ENCODE assay signal across 8 cellular contexts in genomic region chr2:199739413-199740110, GRCh38.
DNase-seq lines count a peak whose midpoint lies in the region; ATAC-seq, FAIRE-seq and TF ChIP-seq lines count a peak whose summit lies in the region.

No MANE protein-coding gene starts in this region.

- ATAC-seq in HG03439 (IDR thresholded peaks at IDR 0.05; ENCODE audit: unreplicated experiment) (peak; percentile 79), pancreas (peak; percentile 56 to 89 (median 81))

- H3K4me3 ChIP-seq in pancreas: no peak overlapping the region
- H3K4me3 ChIP-seq in tibial artery: no peak overlapping the region

- no peak for FAIRE-seq in pancreas (lab: Jason Lieb, UNC)

- WGBS in pancreas, 2 donors: 29 to 31% methylated on average over 15 of the region's 15 CpGs

- H3K9me3 ChIP-seq in pancreas (no peaks in the 10 kb centered on the region), tibial artery (no peaks in the 10 kb centered on the region)

- DNase-seq in NCI-H2196 (lab: John Stamatoyannopoulos, UW; ENCODE audit: unreplicated experiment) (peak; percentile 51), NCI-H2196 treated with DMSO at 0.1 percent for 48 hours (lab: John Stamatoyannopoulos, UW; ENCODE audit: unreplicated experiment) (no peak), RKO (ENCODE audit: low spot score) (peak; percentile 23), germinal center (ENCODE audit: low spot score) (peak; percentile 49), pancreas (peak; percentile 20 to 90 (median 64)), tibial artery (peak; percentile 59 to 69)
- peak; percentile 87 for DNase-seq in activated effector memory CD4-positive, alpha-beta T cell treated with anti-CD3 and anti-CD28 coated beads, Interleukin-2, amount 50 U/mL, for 16 hours

- intact Hi-C loops in pancreas (cut with DNase I): loop anchor here in 1 of 3 donors (5.0 kb wide), 1 partner anchor 1427 kb away; no protein-coding TSS in a partner anchor
- intact Hi-C loops in tibial artery (cut with DNase I; ENCODE audit: low total_unique reads): loop anchor here (10.0 kb wide), 1 partner anchor 1425 kb away; no protein-coding TSS in a partner anchor

- peak; percentile 84 to 98 (median 88) for TF ChIP-seq CTCF in pancreas (IDR thresholded peaks at IDR 0.05)
- TF ChIP-seq CTCF in tibial artery (IDR thresholded peaks at IDR 0.05): peak; percentile 73 to 79

- H3K4me1 ChIP-seq in pancreas (peaks cover 0 to 17% (median 0%) of the 10 kb centered on the region in 3 donors), tibial artery (peaks cover 0 to 6% (median 0%) of the 10 kb centered on the region in 4 donors)

- H3K27me3 ChIP-seq in pancreas: peaks cover 0 to 3% (median 0%) of the 10 kb centered on the region in 4 donors
- H3K27me3 ChIP-seq in tibial artery: peaks cover 0 to 19% of the 10 kb centered on the region in 2 donors

- H3K36me3 ChIP-seq in pancreas (no peaks in the 10 kb centered on the region), tibial artery (no peaks in the 10 kb centered on the region)

- H3K27ac ChIP-seq in pancreas (no peak overlapping the region), tibial artery (no peak overlapping the region)
